1 cellular context compared by ENCODE assay signal in the genomic region with DNA sequence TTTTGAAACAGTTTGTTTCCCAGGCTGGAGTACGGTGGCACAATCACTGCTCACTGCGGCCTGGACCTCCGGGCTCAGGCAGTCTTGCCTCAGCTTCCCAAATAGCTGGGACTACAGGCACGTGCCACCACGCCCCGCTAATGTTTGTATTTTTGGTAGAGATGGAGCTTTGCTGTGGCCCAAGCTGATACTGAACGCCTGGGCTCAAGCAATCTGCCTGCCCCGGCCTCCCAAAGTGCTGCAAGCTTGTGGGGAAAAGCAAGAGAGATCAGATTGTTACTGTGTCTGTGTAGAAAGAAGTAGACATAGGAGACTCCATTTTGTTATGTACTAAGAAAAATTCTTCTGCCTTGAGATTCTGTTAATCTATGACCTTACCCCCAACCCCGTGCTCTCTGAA.
TF ChIP-seq lines count a peak whose summit lies in the region.

No MANE protein-coding gene starts in this region.

TF ChIP-seq in A549, 52 proteins besides CTCF, POLR2A, EP300 and RAD21 (continued from another document):
- peak; percentile 78; the same call in 1 of the 2 replicates for TF ChIP-seq FOXS1 (CRISPR knock-in tag; IDR thresholded peaks at IDR 0.05)
- 0 out of 2 replicates have a peak, but pooled peaks have one; percentile 38 for TF ChIP-seq NPAS2 (CRISPR knock-in tag; IDR thresholded peaks at IDR 0.05; ENCODE audit: borderline replicate concordance)
